ENCODE assay signal across 8 cellular contexts in the genomic region with DNA sequence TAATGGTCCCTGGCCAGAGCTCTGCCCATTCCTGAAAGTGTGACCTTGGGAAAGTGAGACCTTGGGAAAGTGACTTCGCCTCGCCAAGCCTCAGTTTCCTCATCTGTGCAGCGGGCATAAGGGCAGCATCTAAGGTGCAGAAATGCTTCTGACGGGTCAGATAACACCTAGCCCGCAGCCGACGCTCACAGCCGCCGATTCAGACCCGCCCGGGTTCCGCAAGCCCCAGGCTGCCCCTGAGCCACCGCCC. TPM values are rescaled to one million over a fixed set of nuclear protein-coding genes. Genes with fewer than 3 reads are reported as not detected.
DNase-seq lines count a peak whose midpoint lies in the region; ATAC-seq and TF ChIP-seq lines count a peak whose summit lies in the region.

No MANE protein-coding gene starts in this region.

- peak overlapping the region; percentile 78 for H3K27ac Mint-ChIP-seq in T-helper 1 cell treated with Interleukin-12 subunit alpha and Interleukin-12 subunit beta and Interleukin-4 antibody, amounts not matched to agents 30 μg/mL and 1 μg/mL, for 36 hours
- peak overlapping the region in 5 of 6 donors; percentile 84 to 94 (median 88) for H3K27ac Mint-ChIP-seq in naive B cell

- ATAC-seq in naive B cell (ENCODE audit: low read depth in 2 of 2) (peak; percentile 1 to 3), GM18498 (IDR thresholded peaks at IDR 0.05; ENCODE audit: unreplicated experiment) (no peak), GM18858 (IDR thresholded peaks at IDR 0.05; ENCODE audit: unreplicated experiment) (no peak)

- TF ChIP-seq CTCF in choroid plexus epithelial cell (conservative IDR thresholded peaks at IDR 0.05; ENCODE audit: low read depth, low read length) (no peak), GM20000 (IDR thresholded peaks at IDR 0.05; ENCODE audit: extremely low read depth, missing control alignments) (no peak)

- H3K9me3 Mint-ChIP-seq in T-helper 1 cell treated with Interleukin-12 subunit alpha and Interleukin-12 subunit beta and Interleukin-4 antibody, amounts not matched to agents 30 μg/mL and 1 μg/mL, for 36 hours: peaks cover 10% of the 10 kb centered on the region
- peaks cover 0 to 2% (median 0%) of the 10 kb centered on the region in 7 donors for H3K9me3 Mint-ChIP-seq in naive B cell

- no peak for DNase-seq in T-helper 1 cell
- no peak for DNase-seq in choroid plexus epithelial cell (ENCODE audit: low read depth)
- no peak for DNase-seq in naive B cell
- DNase-seq in GM20000 (ENCODE audit: low spot score): no peak

- peaks cover 15% of the 10 kb centered on the region for H3K36me3 Mint-ChIP-seq in T-helper 1 cell treated with Interleukin-12 subunit alpha and Interleukin-12 subunit beta and Interleukin-4 antibody, amounts not matched to agents 30 μg/mL and 1 μg/mL, for 36 hours (ENCODE audit: low read depth)
- no peaks in the 10 kb centered on the region for H3K36me3 Mint-ChIP-seq in naive B cell

- peaks cover 12% of the 10 kb centered on the region for H3K36me3 ChIP-seq in KOPT-K1 (ENCODE audit: insufficient read depth, low read length)

- H3K27ac ChIP-seq in KOPT-K1 (ENCODE audit: low read depth, low read length, poor library complexity, severe bottlenecking): peak overlapping the region; percentile 85

- H3K4me3 Mint-ChIP-seq in T-helper 1 cell treated with Interleukin-12 subunit alpha and Interleukin-12 subunit beta and Interleukin-4 antibody, amounts not matched to agents 30 μg/mL and 1 μg/mL, for 36 hours: peak overlapping the region; percentile 91
- H3K4me3 Mint-ChIP-seq in naive B cell: peak overlapping the region; percentile 77 to 94 (median 88)

- peaks cover 9% of the 10 kb centered on the region for H3K9me3 ChIP-seq in KOPT-K1 (ENCODE audit: insufficient read depth, low read length, poor library complexity, severe bottlenecking)

- peaks cover 29% of the 10 kb centered on the region for H3K27me3 Mint-ChIP-seq in T-helper 1 cell treated with Interleukin-12 subunit alpha and Interleukin-12 subunit beta and Interleukin-4 antibody, amounts not matched to agents 30 μg/mL and 1 μg/mL, for 36 hours (ENCODE audit: low read depth)
- H3K27me3 Mint-ChIP-seq in naive B cell: no peaks in the 10 kb centered on the region

- peaks cover 59% of the 10 kb centered on the region for H3K4me1 Mint-ChIP-seq in T-helper 1 cell treated with Interleukin-12 subunit alpha and Interleukin-12 subunit beta and Interleukin-4 antibody, amounts not matched to agents 30 μg/mL and 1 μg/mL, for 36 hours (ENCODE audit: low read depth)
- H3K4me1 Mint-ChIP-seq in naive B cell: peaks cover 62 to 90% (median 79%) of the 10 kb centered on the region in 3 donors

- H3K4me3 ChIP-seq in choroid plexus epithelial cell (ENCODE audit: low read depth, low read length): peak overlapping the region; percentile 75

RNA-seq across cellular contexts. Expression of gene FKBP1A, which starts 0.5 kb away (rescaled TPM):
- polyA plus RNA-seq in naive B cell (ENCODE audit: low read depth in 6 of 6): 10 to 100 TPM; 56.4 to 80.3 (median 66.4) TPM

Comparison
In these comparisons a context has a peak if more than half of its experiments do, and no peak if none do; other contexts are left out.
1. ATAC-seq: peak in naive B cell (2 of 2); none in GM18498 (single experiment) and GM18858 (single experiment).